ENCODE assay signal across 26 cellular contexts in the genomic region with DNA sequence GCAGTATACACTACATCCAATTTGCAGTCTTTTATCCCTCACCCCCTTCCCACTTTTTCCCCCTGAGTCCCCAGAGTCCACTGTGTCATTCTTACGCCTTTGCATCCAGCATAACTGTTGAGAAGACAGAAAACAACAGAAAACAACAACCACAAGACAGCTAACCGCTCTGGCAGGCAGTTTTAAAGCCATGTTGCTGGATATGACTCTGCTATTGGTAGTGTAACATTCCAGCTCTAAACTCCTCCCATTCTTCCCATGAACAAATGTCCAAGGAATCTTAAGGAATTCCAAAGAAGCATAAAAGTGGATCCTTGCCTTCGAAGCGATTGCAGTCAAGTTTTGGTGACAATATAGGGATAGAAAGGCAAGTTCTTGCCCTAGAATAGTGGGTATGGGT.
DNase-seq lines count a peak whose midpoint lies in the region; ATAC-seq and TF ChIP-seq lines count a peak whose summit lies in the region.
"Had no signal": no experiment of that assay in that cellular context is flagged by ENCODE, and none has a peak within 500 bp of the region (broad histone marks: within the 10 kb centered on the region; RNA-seq: fewer than 3 reads in every experiment).

No MANE protein-coding gene starts in this region.

- no peak overlapping the region for H3K27ac ChIP-seq in SK-N-SH (ENCODE audit: low read depth in 2 of 2, low read length in 1 of 2)
- H3K27ac ChIP-seq: 22Rv1, foreskin keratinocyte, heart right ventricle, HL-60, PC-9 had no signal

- H3K27me3 ChIP-seq in SK-N-SH (ENCODE audit: insufficient read depth), result no peaks in the 10 kb centered on the region
- H3K27me3 ChIP-seq: foreskin keratinocyte, heart right ventricle had no signal

- POLR2A ChIA-PET in SK-N-SH (lab: Yijun Ruan, JAX), result no interaction called here

- no peaks in the 10 kb centered on the region for H4K20me1 ChIP-seq in SK-N-SH (ENCODE audit: insufficient read depth)

- H3K9me3 ChIP-seq in SK-N-SH, result no peaks in the 10 kb centered on the region
- H3K9me3 ChIP-seq: heart right ventricle had no signal

- H3K4me2 ChIP-seq in SK-N-SH, result no peak overlapping the region
- H3K4me2 ChIP-seq: PC-9 had no signal

- ATAC-seq in SK-N-SH treated with all-trans-retinoic acid at 6 μM for 48 hours (no peak; the same call in 2 of the 3 replicates), GM19324 (IDR thresholded peaks at IDR 0.05; ENCODE audit: low FRiP score, unreplicated experiment) (no peak), HG02798 (IDR thresholded peaks at IDR 0.05; ENCODE audit: poor library complexity, unreplicated experiment) (no peak)
- ATAC-seq: foreskin keratinocyte; heart right ventricle; sciatic nerve; stimulated activated effector memory CD8-positive, alpha-beta T cell treated with anti-CD3 and anti-CD28 coated beads, Interleukin-12 subunit alpha, Interleukin-12 subunit beta, amount 100 ng/mL, for 72 hours had no signal

- DNase-seq in SK-N-SH, result no peak
- DNase-seq in amniotic epithelial cell (ENCODE audit: low read depth), result peak; percentile 44
- DNase-seq in islet precursor cell, result peak; percentile 65
- DNase-seq in inferior parietal cortex (ENCODE audit: extremely low spot score), result no peak
- no peak for DNase-seq in iPS-NIHi11 (ENCODE audit: low spot score)
- DNase-seq: activated CD4-positive, alpha-beta T cell treated with anti-CD3 and anti-CD28 coated beads, Interleukin-2, amount 10 ng/mL, durations not matched to agents 24 days and 14 days; activated T-cell treated with anti-CD3 and anti-CD28 coated beads, Interleukin-2, amount 50 U/mL, for 48 hours; CD4-positive, alpha-beta memory T cell; DMS 273 treated with DMSO at 0.1 percent for 48 hours; foreskin keratinocyte; heart right ventricle; Kasumi-1; NCI-H1694 treated with DMSO at 0.1 percent for 48 hours; NCI-H526; NK-92 treated with Interleukin-12 subunit alpha and Interleukin-12 subunit beta, amount 100 ng/mL, for 24 hours; PC-9; Right ventricle myocardium superior; stimulated activated CD4-positive, alpha-beta T cell treated with anti-CD3 and anti-CD28 coated beads, Interleukin-4, amount 100 ng/mL, for 24 hours; T1000 had no signal

- no peak overlapping the region for H3K9ac ChIP-seq in SK-N-SH

- H3K4me1 ChIP-seq in SK-N-SH (ENCODE audit: control insufficient read depth in 1 of 2, insufficient read depth in 2 of 2, low read depth in 1 of 2, low read length in 1 of 2), result peaks cover 0 to 15% of the 10 kb centered on the region in 2 experiments; a peak in 1 of 4 replicates
- H3K4me1 ChIP-seq: foreskin keratinocyte had no signal

- TF ChIP-seq RAD21 in SK-N-SH (IDR thresholded peaks at IDR 0.05; ENCODE audit: low read length), result no peak

- 0 out of 2 replicates have a peak overlapping the region, but pooled peaks have one; percentile 31 for H2AFZ ChIP-seq in SK-N-SH (ENCODE audit: low read depth)
- H2AFZ ChIP-seq: PC-9 had no signal

- H3K4me3 ChIP-seq in SK-N-SH (ENCODE audit: low read depth in 2 of 2, low read length in 1 of 2), result no peak overlapping the region
- H3K4me3 ChIP-seq: heart right ventricle, PC-9 had no signal

- H3F3A ChIP-seq in SK-N-SH (replicated peaks; ENCODE audit: insufficient read depth), result peaks cover 17% of the 10 kb centered on the region

- 43% methylated on average over 4 of the region's 4 CpGs for WGBS in SK-N-SH (ENCODE audit: low lambda C conversion rate)

- no peaks in the 10 kb centered on the region for H3K36me3 ChIP-seq in SK-N-SH (replicated peaks in 1 of 2; ENCODE audit: control insufficient read depth in 1 of 2, insufficient read depth in 2 of 2, low read length in 1 of 2)
- H3K36me3 ChIP-seq: heart right ventricle had no signal

- no peaks in the 10 kb centered on the region for H3K9me2 ChIP-seq in SK-N-SH

- CTCF ChIA-PET in SK-N-SH (lab: Yijun Ruan, JAX), result no interaction called here

- TF ChIP-seq CTCF in SK-N-SH (IDR thresholded peaks at IDR 0.05), result no peak

- H3K79me2 ChIP-seq in SK-N-SH (ENCODE audit: insufficient read depth), result no peaks in the 10 kb centered on the region

- no peak for TF ChIP-seq EP300 in SK-N-SH (IDR thresholded peaks at IDR 0.05; ENCODE audit: borderline replicate concordance in 1 of 2, low read depth in 1 of 2, low read length in 1 of 2)

TF ChIP-seq in SK-N-SH, 30 proteins besides CTCF, POLR2A, EP300 and RAD21:
- TF ChIP-seq TCF12 (IDR thresholded peaks at IDR 0.05), result no peak
- TF ChIP-seq NFIC (IDR thresholded peaks at IDR 0.05; ENCODE audit: borderline replicate concordance), result no peak
- no peak for TF ChIP-seq RFX5 (IDR thresholded peaks at IDR 0.05; ENCODE audit: low read length)
- no peak for TF ChIP-seq FOSL2 (IDR thresholded peaks at IDR 0.05; ENCODE audit: borderline replicate concordance, low read depth)
- TF ChIP-seq MXI1 (IDR thresholded peaks at IDR 0.05; ENCODE audit: low read depth, low read length), result no peak
- no peak for TF ChIP-seq USF1 (IDR thresholded peaks at IDR 0.05; ENCODE audit: borderline replicate concordance, low read depth)
- TF ChIP-seq PBX3 (IDR thresholded peaks at IDR 0.05), result no peak
- no peak for TF ChIP-seq POLR2AphosphoS5 (IDR thresholded peaks at IDR 0.05; ENCODE audit: low read depth, low read length)
- TF ChIP-seq NRF1 (IDR thresholded peaks at IDR 0.05; ENCODE audit: low read depth, low read length), result no peak
- TF ChIP-seq FOXM1 (IDR thresholded peaks at IDR 0.05; ENCODE audit: low read depth), result no peak
- no peak for TF ChIP-seq YY1 (IDR thresholded peaks at IDR 0.05; ENCODE audit: low read depth)
- TF ChIP-seq SIN3A (IDR thresholded peaks at IDR 0.05; ENCODE audit: borderline replicate concordance, low read depth, low read length), result no peak
- no peak for TF ChIP-seq MEF2A (IDR thresholded peaks at IDR 0.05; ENCODE audit: borderline replicate concordance, low read depth)
TF ChIP-seq in SK-N-SH: peak in this region for 0.

TF ChIP-seq in SK-N-SH treated with all-trans-retinoic acid at 6 μM for 48 hours, 23 proteins besides CTCF, POLR2A, EP300 and RAD21:
- no peak for TF ChIP-seq CREB5 (CRISPR knock-in tag; IDR thresholded peaks at IDR 0.05; ENCODE audit: low read depth)
- no peak for TF ChIP-seq ZFP3 (CRISPR knock-in tag; IDR thresholded peaks at IDR 0.05)
- no peak for TF ChIP-seq RARB (CRISPR knock-in tag; IDR thresholded peaks at IDR 0.05)
- TF ChIP-seq PATZ1 (CRISPR knock-in tag; IDR thresholded peaks at IDR 0.05; ENCODE audit: borderline replicate concordance), result no peak
- TF ChIP-seq ZC3H10 (CRISPR knock-in tag; IDR thresholded peaks at IDR 0.05), result no peak
- no peak for TF ChIP-seq ZNF8 (CRISPR knock-in tag; IDR thresholded peaks at IDR 0.05)
- TF ChIP-seq OSR1 (CRISPR knock-in tag; IDR thresholded peaks at IDR 0.05), result no peak

Comparison
In these comparisons a context has a peak if more than half of its experiments do, and no peak if none do; other contexts are left out.
1. DNase-seq: peak in amniotic epithelial cell (single experiment) and islet precursor cell (single experiment); none in SK-N-SH (single experiment), inferior parietal cortex (single experiment) and iPS-NIHi11 (single experiment).